In the genomic region with DNA sequence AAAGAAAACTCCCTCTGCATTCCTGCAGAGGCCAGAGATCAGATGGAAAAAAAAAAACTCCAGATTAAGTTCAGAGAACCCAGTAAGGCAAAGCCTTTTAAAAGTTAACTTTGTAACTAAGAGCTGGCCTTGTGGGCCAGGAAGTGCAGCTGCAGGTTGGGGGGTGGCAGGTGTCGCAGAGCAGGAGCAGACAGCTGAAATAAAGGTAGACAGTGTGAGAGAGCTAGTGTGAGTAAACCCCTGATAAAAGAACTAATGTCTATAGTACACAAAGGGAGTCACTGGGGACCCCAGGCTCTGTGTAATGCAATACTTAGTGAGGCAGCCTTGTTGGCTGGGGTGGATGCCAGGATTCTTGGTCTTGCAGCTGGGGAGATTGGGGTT, we compare ENCODE assay signal across 8 cellular contexts. TPM values are rescaled to one million over a fixed set of nuclear protein-coding genes. Genes with fewer than 3 reads are reported as not detected.
DNase-seq lines count a peak whose midpoint lies in the region; ATAC-seq and TF ChIP-seq lines count a peak whose summit lies in the region.

No MANE protein-coding gene starts in this region.

- ATAC-seq in PC-3 (no peak), GM21529 (IDR thresholded peaks at IDR 0.05; ENCODE audit: unreplicated experiment) (no peak), HG02938 (IDR thresholded peaks at IDR 0.05; ENCODE audit: unreplicated experiment) (no peak)
- ATAC-seq in stimulated activated memory B cell treated with anti-CD40 and anti-IgM and Interleukin-4, amounts not matched to agents 10 μg/mL and 1 μg/mL and 100 μg/mL, for 72 hours = no peak

- peak overlapping the region; percentile 23 for H3K4me3 Mint-ChIP-seq in activated CD4-positive, alpha-beta T cell treated with anti-CD3 and anti-CD28 coated beads, Interleukin-2, amount 10 ng/mL, durations not matched to agents 24 days and 14 days
- H3K4me3 Mint-ChIP-seq in stimulated activated memory B cell treated with anti-CD40 and anti-IgM and Interleukin-4, amounts not matched to agents 10 μg/mL and 1 μg/mL and 100 μg/mL, for 72 hours = no peak overlapping the region

- H3K4me2 ChIP-seq in PC-3 (ENCODE audit: low read length) = no peak overlapping the region

- no TSS peak for BruUV-seq in PC-3 (replicated peaks; lab: Mats Ljungman, UMichigan)

- no peak overlapping the region for H2AFZ ChIP-seq in PC-3 (ENCODE audit: low read length)

- no peaks in the 10 kb centered on the region for H3K79me2 ChIP-seq in PC-3 (ENCODE audit: low read length)

- H3K9me3 ChIP-seq in PC-3 (ENCODE audit: low read length) = no peaks in the 10 kb centered on the region

- CTCF ChIA-PET in PC-3 (lab: Charles Lee) = interaction anchor here (0.6 kb wide), 1 partner anchor 1861 kb away, joined by 3 read pairs; no protein-coding TSS in a partner anchor

- no peak for DNase-seq in activated CD4-positive, alpha-beta T cell treated with anti-CD3 and anti-CD28 coated beads, Interleukin-2, amount 10 ng/mL, durations not matched to agents 24 days and 14 days
- no peak for DNase-seq in activated CD4-positive, alpha-beta T cell treated with anti-CD3 and anti-CD28 coated beads for 48 hours
- DNase-seq in PC-3 = peak; percentile 45
- peak; percentile 59 for DNase-seq in fibroblast of villous mesenchyme (ENCODE audit: low read depth)
- no peak for DNase-seq in globus pallidus (ENCODE audit: low spot score)

- no peak overlapping the region for H3K9ac ChIP-seq in PC-3 (ENCODE audit: low read length)

- H3K27ac Mint-ChIP-seq in activated CD4-positive, alpha-beta T cell treated with anti-CD3 and anti-CD28 coated beads, Interleukin-2, amount 10 ng/mL, durations not matched to agents 24 days and 14 days = peak overlapping the region; percentile 7
- H3K27ac Mint-ChIP-seq in stimulated activated memory B cell treated with anti-CD40 and anti-IgM and Interleukin-4, amounts not matched to agents 10 μg/mL and 1 μg/mL and 100 μg/mL, for 72 hours = peak overlapping the region; percentile 13

- no peaks in the 10 kb centered on the region for H3K27me3 Mint-ChIP-seq in activated CD4-positive, alpha-beta T cell treated with anti-CD3 and anti-CD28 coated beads, Interleukin-2, amount 10 ng/mL, durations not matched to agents 24 days and 14 days
- no peaks in the 10 kb centered on the region for H3K27me3 Mint-ChIP-seq in stimulated activated memory B cell treated with anti-CD40 and anti-IgM and Interleukin-4, amounts not matched to agents 10 μg/mL and 1 μg/mL and 100 μg/mL, for 72 hours

- H3K9me2 ChIP-seq in PC-3 (replicated peaks; ENCODE audit: low read length) = no peaks in the 10 kb centered on the region

- peaks cover 27% of the 10 kb centered on the region for H3K4me1 ChIP-seq in PC-3 (ENCODE audit: insufficient read depth, low read length)

- no peak overlapping the region for H3K27ac ChIP-seq in PC-3 (ENCODE audit: low read length)

- H3K36me3 ChIP-seq in PC-3 (ENCODE audit: low read depth, low read length) = no peaks in the 10 kb centered on the region

- peaks cover 60% of the 10 kb centered on the region for H3K4me1 Mint-ChIP-seq in activated CD4-positive, alpha-beta T cell treated with anti-CD3 and anti-CD28 coated beads, Interleukin-2, amount 10 ng/mL, durations not matched to agents 24 days and 14 days
- H3K4me1 Mint-ChIP-seq in stimulated activated memory B cell treated with anti-CD40 and anti-IgM and Interleukin-4, amounts not matched to agents 10 μg/mL and 1 μg/mL and 100 μg/mL, for 72 hours = peaks cover 51% of the 10 kb centered on the region

- peaks cover 3% of the 10 kb centered on the region for H3F3A ChIP-seq in PC-3 (ENCODE audit: low read length, unreplicated experiment)

- H3K9me3 Mint-ChIP-seq in activated CD4-positive, alpha-beta T cell treated with anti-CD3 and anti-CD28 coated beads, Interleukin-2, amount 10 ng/mL, durations not matched to agents 24 days and 14 days = peaks cover 6% of the 10 kb centered on the region
- no peaks in the 10 kb centered on the region for H3K9me3 Mint-ChIP-seq in stimulated activated memory B cell treated with anti-CD40 and anti-IgM and Interleukin-4, amounts not matched to agents 10 μg/mL and 1 μg/mL and 100 μg/mL, for 72 hours

- H3K4me3 ChIP-seq in PC-3 (ENCODE audit: low read length) = no peak overlapping the region
- H3K4me3 ChIP-seq in fibroblast of villous mesenchyme (ENCODE audit: low read depth, low read length) = no peak overlapping the region

- no peaks in the 10 kb centered on the region for H3K27me3 ChIP-seq in PC-3 (ENCODE audit: low read length)

- peaks cover 25% of the 10 kb centered on the region for H3K36me3 Mint-ChIP-seq in activated CD4-positive, alpha-beta T cell treated with anti-CD3 and anti-CD28 coated beads, Interleukin-2, amount 10 ng/mL, durations not matched to agents 24 days and 14 days (ENCODE audit: low read depth)
- peaks cover 4% of the 10 kb centered on the region for H3K36me3 Mint-ChIP-seq in stimulated activated memory B cell treated with anti-CD40 and anti-IgM and Interleukin-4, amounts not matched to agents 10 μg/mL and 1 μg/mL and 100 μg/mL, for 72 hours

- intact Hi-C loops in activated CD4-positive, alpha-beta T cell treated with anti-CD3 and anti-CD28 coated beads, Interleukin-2, amount 10 ng/mL, durations not matched to agents 24 days and 14 days (cut with micrococcal nuclease) = no loop called here
- intact Hi-C loops in PC-3 (cut with micrococcal nuclease) = no loop called here

- POLR2A ChIA-PET in PC-3 (lab: Charles Lee; ENCODE audit: unreplicated experiment) = no interaction called here

- TF ChIP-seq CTCF in PC-3 (conservative IDR thresholded peaks at IDR 0.05; ENCODE audit: low read depth, low read length) = no peak
- no peak for TF ChIP-seq CTCF in fibroblast of villous mesenchyme (IDR thresholded peaks at IDR 0.05; ENCODE audit: insufficient read depth, low read depth, low read length)

- no peaks in the 10 kb centered on the region for H4K20me1 ChIP-seq in PC-3 (ENCODE audit: low read length)

RNA-seq across cellular contexts. Expression of gene PPCDC, which starts 42.1 kb away (rescaled TPM):
- 21.4 and 24.5 TPM in 2 replicates for total RNA-seq in activated CD4-positive, alpha-beta T cell treated with anti-CD3 and anti-CD28 coated beads, Interleukin-2, amount 10 ng/mL, durations not matched to agents 24 days and 14 days
- total RNA-seq in PC-3 (2014; rRNA removed) (31.0 and 31.5 TPM in 2 replicates), fibroblast of villous mesenchyme (7.4 and 7.8 TPM in 2 replicates)

Comparison
In these comparisons a context has a peak if more than half of its experiments do, and no peak if none do; other contexts are left out.
1. DNase-seq: peak in PC-3 (single experiment) and fibroblast of villous mesenchyme (single experiment); none in activated CD4-positive, alpha-beta T cell treated with anti-CD3 and anti-CD28 coated beads, Interleukin-2, amount 10 ng/mL, durations not matched to agents 24 days and 14 days (single experiment), activated CD4-positive, alpha-beta T cell treated with anti-CD3 and anti-CD28 coated beads for 48 hours (single experiment) and globus pallidus (single experiment).